ENCODE assay signal across 21 cellular contexts in genomic region chr10:113442340-113442739, GRCh38.
"Had no signal": no experiment of that assay in that cellular context is flagged by ENCODE, and none has a peak within 500 bp of the region (broad histone marks: within the 10 kb centered on the region; RNA-seq: fewer than 3 reads in every experiment).

No MANE protein-coding gene starts in this region.

- H3K27me3 ChIP-seq: body of pancreas, cardiac muscle cell, foreskin keratinocyte, ovary, right atrium auricular region, spleen, testis had no signal

- H3K36me3 ChIP-seq: cardiac muscle cell, ovary, right atrium auricular region, spleen had no signal

- H3K27ac ChIP-seq: body of pancreas, cardiac muscle cell, foreskin keratinocyte, ovary, psoas muscle, right atrium auricular region, spleen, testis, VCaP had no signal

- H3K4me3 ChIP-seq: body of pancreas, cardiac muscle cell, ovary, psoas muscle, right atrium auricular region, spleen, testis had no signal

- DNase-seq: activated CD4-positive, alpha-beta T cell treated with anti-CD3 and anti-CD28 coated beads, Interleukin-2, amount 10 ng/mL, durations not matched to agents 24 days and 14 days; activated CD8-positive, alpha-beta T cell treated with anti-CD3 and anti-CD28 coated beads, Interleukin-2, amount 10 ng/mL, durations not matched to agents 7 days and 5 days; activated gamma-delta T cell; activated naive CD4-positive, alpha-beta T cell treated with anti-CD3 and anti-CD28 coated beads, Interleukin-2, amount 50 U/mL, for 16 hours; activated naive CD8-positive, alpha-beta T cell treated with anti-CD3 and anti-CD28 coated beads, Interleukin-2, amount 50 U/mL, for 24 hours; body of pancreas; dermis blood vessel endothelial cell; effector memory CD4-positive, alpha-beta T cell; foreskin keratinocyte; left colon; natural killer cell; ovary; psoas muscle; spleen; stimulated activated CD4-positive, alpha-beta T cell treated with anti-CD3 and anti-CD28 coated beads, Interleukin-4, amount 100 ng/mL, for 1 hour; stimulated activated naive CD4-positive, alpha-beta T cell; testis; trophoblast cell had no signal

- H3K4me1 ChIP-seq: foreskin keratinocyte, psoas muscle, right atrium auricular region, spleen, testis had no signal

- H3K9me3 ChIP-seq: body of pancreas, ovary, psoas muscle, right atrium auricular region, spleen, testis had no signal
